ENCODE assay signal across 17 cellular contexts in the genomic region with DNA sequence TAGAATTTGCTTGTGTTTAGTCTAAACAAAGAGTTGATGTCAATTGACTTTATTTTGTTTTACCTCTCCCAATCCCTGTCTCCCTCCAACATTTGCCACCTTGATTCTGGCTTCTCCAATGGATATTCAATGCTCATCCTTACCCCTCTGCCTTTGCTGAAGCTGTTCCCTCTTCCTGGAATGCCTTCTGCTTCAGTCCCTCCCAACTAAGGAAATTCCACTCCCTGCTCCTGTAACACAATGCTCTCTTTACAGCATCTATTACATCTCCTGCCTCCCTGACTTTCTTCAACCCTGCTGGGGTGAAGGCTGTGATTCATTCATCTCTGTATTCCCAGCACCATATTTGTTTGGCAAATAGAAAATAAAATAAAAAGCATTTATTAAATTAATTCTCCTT. TPM values are rescaled to one million over a fixed set of nuclear protein-coding genes. Genes with fewer than 3 reads are reported as not detected.
A peak's percentile ranks its signal among the peaks of the same experiment; 100 is the strongest.
DNase-seq lines count a peak whose midpoint lies in the region; ATAC-seq and TF ChIP-seq lines count a peak whose summit lies in the region.
"Had no signal": no experiment of that assay in that cellular context is flagged by ENCODE, and none has a peak within 500 bp of the region (broad histone marks: within the 10 kb centered on the region; RNA-seq: fewer than 3 reads in every experiment).

No MANE protein-coding gene starts in this region.

- no peaks in the 10 kb centered on the region for H3K27me3 ChIP-seq in GM23338 (ENCODE audit: insufficient read depth)
- H3K27me3 ChIP-seq: BLaER1 had no signal

- H3K9me3 ChIP-seq in mucosa of descending colon = no peaks in the 10 kb centered on the region
- H3K9me3 ChIP-seq: BLaER1 had no signal

- H3K36me3 ChIP-seq in GM23338 (ENCODE audit: insufficient read depth) (no peaks in the 10 kb centered on the region), mucosa of descending colon (ENCODE audit: low read depth) (no peaks in the 10 kb centered on the region)
- H3K36me3 ChIP-seq: BLaER1 had no signal

- H3K27ac Mint-ChIP-seq in GM23338 (no peak overlapping the region), WTC11 (0 out of 2 replicates have a peak overlapping the region, but pooled peaks have one; percentile 2)
- H3K27ac Mint-ChIP-seq: CD14-positive monocyte; CD4-positive, alpha-beta memory T cell had no signal

- H3F3A ChIP-seq in GM23338 (replicated peaks; ENCODE audit: low read depth) = no peaks in the 10 kb centered on the region

- H3K4me3 ChIP-seq in GM23338 (no peak overlapping the region), mucosa of descending colon (no peak overlapping the region)
- H3K4me3 ChIP-seq: BLaER1 had no signal

- CTCF ChIA-PET in WTC11 (lab: Charles Lee) = no interaction called here

- DNase-seq in GM23338 (ENCODE audit: low spot score) (peak; percentile 37), WTC11 (ENCODE audit: low spot score) (no peak), iPS-NIHi11 (ENCODE audit: low spot score) (peak; percentile 22), mucosa of descending colon (no peak), mesenteric fat pad (ENCODE audit: low spot score) (no peak), DMS 273 treated with DMSO at 0.1 percent for 48 hours (lab: John Stamatoyannopoulos, UW) (no peak), SKM-1 (lab: John Stamatoyannopoulos, UW; ENCODE audit: unreplicated experiment) (no peak)
- DNase-seq: 8988T; CD4-positive, alpha-beta memory T cell; DMS53; HCEC 1CT had no signal

- H3K36me3 Mint-ChIP-seq in GM23338 (ENCODE audit: low read depth) = no peaks in the 10 kb centered on the region
- H3K36me3 Mint-ChIP-seq in WTC11 = no peaks in the 10 kb centered on the region
- H3K36me3 Mint-ChIP-seq: CD14-positive monocyte; CD4-positive, alpha-beta memory T cell had no signal

- peaks cover 2% of the 10 kb centered on the region for H3K4me1 Mint-ChIP-seq in GM23338
- H3K4me1 Mint-ChIP-seq in WTC11 = no peaks in the 10 kb centered on the region
- H3K4me1 Mint-ChIP-seq: CD14-positive monocyte; CD4-positive, alpha-beta memory T cell had no signal

- H3K27me3 Mint-ChIP-seq in GM23338 (ENCODE audit: insufficient read depth, low read depth, poor library complexity) (peaks cover 1% of the 10 kb centered on the region), WTC11 (ENCODE audit: low read depth) (no peaks in the 10 kb centered on the region)

- intact Hi-C loops in mucosa of descending colon (cut with DNase I, micrococcal nuclease) = no loop called here

- peaks cover 4% of the 10 kb centered on the region for H3K4me1 ChIP-seq in GM23338 (ENCODE audit: insufficient read depth)
- H3K4me1 ChIP-seq in mucosa of descending colon (ENCODE audit: low read depth) = no peaks in the 10 kb centered on the region
- H3K4me1 ChIP-seq: BLaER1 had no signal

- no peak overlapping the region for H3K4me2 ChIP-seq in GM23338
- H3K4me2 ChIP-seq: BLaER1 had no signal

- POLR2A ChIA-PET in WTC11 (lab: Charles Lee) = interaction anchor here (0.6 kb wide), 1 partner anchor 15 kb away, joined by 4 read pairs; no protein-coding TSS in a partner anchor

- peaks cover 6% of the 10 kb centered on the region; the same call in 2 of the 3 replicates for H3K9me3 Mint-ChIP-seq in GM23338
- H3K9me3 Mint-ChIP-seq in WTC11 = peaks cover 6% of the 10 kb centered on the region

- no peaks in the 10 kb centered on the region for H4K20me1 ChIP-seq in GM23338 (replicated peaks; ENCODE audit: insufficient read depth)
- H4K20me1 ChIP-seq: BLaER1 had no signal

- H3K27ac ChIP-seq in GM23338 (ENCODE audit: low read depth) = no peak overlapping the region
- H3K27ac ChIP-seq: BLaER1, HL-60 had no signal

- TF ChIP-seq CTCF in GM23338 (conservative IDR thresholded peaks at IDR 0.05; ENCODE audit: low read depth in 2 of 2) (no peak), WTC11 (IDR thresholded peaks at IDR 0.05) (no peak), mucosa of descending colon (IDR thresholded peaks at IDR 0.05) (no peak)

- H3K79me2 ChIP-seq in GM23338 (replicated peaks; ENCODE audit: insufficient read depth) = no peaks in the 10 kb centered on the region

- H2AFZ ChIP-seq in GM23338 = no peak overlapping the region; the same call in 1 of the 2 replicates

- no peak overlapping the region for H3K4me3 Mint-ChIP-seq in GM23338
- H3K4me3 Mint-ChIP-seq in WTC11 = no peak overlapping the region
- H3K4me3 Mint-ChIP-seq: CD14-positive monocyte; CD4-positive, alpha-beta memory T cell had no signal

- peak; percentile 78 for ATAC-seq in GM23338
- ATAC-seq in WTC11 = peak; percentile 69
- peak; percentile 61 for ATAC-seq in mucosa of descending colon
- no peak for ATAC-seq in GM21576 (IDR thresholded peaks at IDR 0.05; ENCODE audit: unreplicated experiment)

- no peaks in the 10 kb centered on the region for H3K9me2 ChIP-seq in GM23338 (ENCODE audit: insufficient read depth)

TF ChIP-seq in GM23338, 12 proteins besides CTCF, POLR2A, EP300 and RAD21 (continues in another document):
- TF ChIP-seq NANOG (IDR thresholded peaks at IDR 0.05; ENCODE audit: borderline replicate concordance) = no peak

TF ChIP-seq in WTC11, 78 proteins besides CTCF, POLR2A, EP300 and RAD21:
- TF ChIP-seq KAT7 (CRISPR knock-in tag; IDR thresholded peaks at IDR 0.05; ENCODE audit: borderline replicate concordance) (no peak), GTF2I (CRISPR knock-in tag; conservative IDR thresholded peaks at IDR 0.05) (no peak), ZNF219 (CRISPR knock-in tag; IDR thresholded peaks at IDR 0.05; ENCODE audit: borderline replicate concordance) (no peak), SMAD4 (CRISPR knock-in tag; IDR thresholded peaks at IDR 0.05) (no peak), SP1 (CRISPR knock-in tag; conservative IDR thresholded peaks at IDR 0.05) (no peak), NFATC4 (CRISPR knock-in tag; IDR thresholded peaks at IDR 0.05) (no peak), ZBTB21 (CRISPR knock-in tag; IDR thresholded peaks at IDR 0.05; ENCODE audit: borderline replicate concordance) (no peak), CREB1 (CRISPR knock-in tag; IDR thresholded peaks at IDR 0.05) (no peak), NFYB (CRISPR knock-in tag; conservative IDR thresholded peaks at IDR 0.05; ENCODE audit: low read depth) (no peak), ATF1 (CRISPR knock-in tag; IDR thresholded peaks at IDR 0.05) (no peak), RORB (CRISPR knock-in tag; IDR thresholded peaks at IDR 0.05) (no peak), ZNF263 (CRISPR knock-in tag; IDR thresholded peaks at IDR 0.05; ENCODE audit: low read depth) (no peak)
- TF ChIP-seq, protein P1, sequence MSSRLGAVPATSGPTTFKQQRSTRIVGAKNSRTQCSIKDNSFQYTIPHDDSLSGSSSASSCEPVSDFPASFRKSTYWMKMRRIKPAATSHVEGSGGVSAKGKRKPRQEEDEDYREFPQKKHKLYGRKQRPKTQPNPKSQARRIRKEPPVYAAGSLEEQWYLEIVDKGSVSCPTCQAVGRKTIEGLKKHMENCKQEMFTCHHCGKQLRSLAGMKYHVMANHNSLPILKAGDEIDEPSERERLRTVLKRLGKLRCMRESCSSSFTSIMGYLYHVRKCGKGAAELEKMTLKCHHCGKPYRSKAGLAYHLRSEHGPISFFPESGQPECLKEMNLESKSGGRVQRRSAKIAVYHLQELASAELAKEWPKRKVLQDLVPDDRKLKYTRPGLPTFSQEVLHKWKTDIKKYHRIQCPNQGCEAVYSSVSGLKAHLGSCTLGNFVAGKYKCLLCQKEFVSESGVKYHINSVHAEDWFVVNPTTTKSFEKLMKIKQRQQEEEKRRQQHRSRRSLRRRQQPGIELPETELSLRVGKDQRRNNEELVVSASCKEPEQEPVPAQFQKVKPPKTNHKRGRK (CRISPR knock-in tag; IDR thresholded peaks at IDR 0.05; ENCODE audit: borderline replicate concordance) = no peak
- TF ChIP-seq, protein P2, sequence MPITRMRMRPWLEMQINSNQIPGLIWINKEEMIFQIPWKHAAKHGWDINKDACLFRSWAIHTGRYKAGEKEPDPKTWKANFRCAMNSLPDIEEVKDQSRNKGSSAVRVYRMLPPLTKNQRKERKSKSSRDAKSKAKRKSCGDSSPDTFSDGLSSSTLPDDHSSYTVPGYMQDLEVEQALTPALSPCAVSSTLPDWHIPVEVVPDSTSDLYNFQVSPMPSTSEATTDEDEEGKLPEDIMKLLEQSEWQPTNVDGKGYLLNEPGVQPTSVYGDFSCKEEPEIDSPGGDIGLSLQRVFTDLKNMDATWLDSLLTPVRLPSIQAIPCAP (CRISPR knock-in tag; IDR thresholded peaks at IDR 0.05) = no peak
- TF ChIP-seq, protein P3, sequence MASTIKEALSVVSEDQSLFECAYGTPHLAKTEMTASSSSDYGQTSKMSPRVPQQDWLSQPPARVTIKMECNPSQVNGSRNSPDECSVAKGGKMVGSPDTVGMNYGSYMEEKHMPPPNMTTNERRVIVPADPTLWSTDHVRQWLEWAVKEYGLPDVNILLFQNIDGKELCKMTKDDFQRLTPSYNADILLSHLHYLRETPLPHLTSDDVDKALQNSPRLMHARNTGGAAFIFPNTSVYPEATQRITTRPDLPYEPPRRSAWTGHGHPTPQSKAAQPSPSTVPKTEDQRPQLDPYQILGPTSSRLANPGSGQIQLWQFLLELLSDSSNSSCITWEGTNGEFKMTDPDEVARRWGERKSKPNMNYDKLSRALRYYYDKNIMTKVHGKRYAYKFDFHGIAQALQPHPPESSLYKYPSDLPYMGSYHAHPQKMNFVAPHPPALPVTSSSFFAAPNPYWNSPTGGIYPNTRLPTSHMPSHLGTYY (CRISPR knock-in tag; IDR thresholded peaks at IDR 0.05) = no peak

RNA-seq across cellular contexts. Expression of a gene that starts 34.5 kb away (rescaled TPM):
- 3.9 and 8.7 TPM in 2 replicates for total RNA-seq in GM23338 (2014; rRNA removed; shearing (Covaris generic))
- polyA plus RNA-seq in GM23338 (2016; fragmentation: Nextera tagmentation; extraction: Ambion mirVana) = 7.5 and 9.7 TPM in 2 replicates
- total RNA-seq in WTC11 (2021) (0.42 to 0.98 TPM (median 0.50 TPM) in 3 replicates), mucosa of descending colon (10 to 100 TPM in 1 of 3 donors, 1 to 10 TPM in 2; 1.3 to 10.4 (median 1.9) TPM), mesenteric fat pad (1.5 TPM)
- total RNA-seq: CD4-positive, alpha-beta memory T cell; HT1080 had no signal
- polyA plus RNA-seq: AG04450; CD14-positive monocyte; CD4-positive, alpha-beta memory T cell had no signal

Comparison
In these comparisons a context has a peak if more than half of its experiments do, and no peak if none do; other contexts are left out.
1. DNase-seq: peak in GM23338 (single experiment) and iPS-NIHi11 (single experiment); none in WTC11 (single experiment), mucosa of descending colon (0 of 3), mesenteric fat pad (single experiment), DMS 273 treated with DMSO at 0.1 percent for 48 hours (single experiment) and SKM-1 (single experiment).